In the genomic region with DNA sequence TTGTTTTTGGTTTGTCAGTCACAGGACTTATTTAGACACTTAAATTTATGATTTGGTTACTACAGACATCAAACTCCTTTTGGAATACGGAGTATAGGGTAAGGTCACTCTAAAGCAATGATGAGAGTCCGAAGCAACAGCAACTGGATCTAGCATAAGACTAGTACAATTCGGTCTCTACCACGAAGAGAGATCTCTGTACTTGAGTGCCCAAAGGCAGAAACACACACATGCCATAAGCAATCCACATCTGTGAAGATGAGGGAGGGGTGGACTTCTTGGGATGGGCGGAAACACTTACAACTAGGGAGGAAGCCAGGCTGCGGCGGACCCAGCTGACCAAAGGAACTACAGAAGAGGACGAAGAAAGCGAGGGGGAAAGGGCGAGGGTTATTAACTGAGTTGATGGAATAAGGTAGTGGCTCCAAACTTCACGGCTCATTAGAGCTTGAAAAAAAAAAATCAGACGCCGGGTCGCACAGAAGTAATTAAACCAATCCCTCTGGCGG, we compare ENCODE assay signal across 8 cellular contexts. TPM values are rescaled to one million over a fixed set of nuclear protein-coding genes. Genes with fewer than 3 reads are reported as not detected.
DNase-seq lines count a peak whose midpoint lies in the region; ATAC-seq and TF ChIP-seq lines count a peak whose summit lies in the region.

No MANE protein-coding gene starts in this region.

- peak overlapping the region; percentile 77 to 98 for H3K9ac ChIP-seq in mucosa of rectum (ENCODE audit: low read depth in 1 of 2, low read length in 2 of 2)

- TF ChIP-seq CTCF in VCaP (conservative IDR thresholded peaks at IDR 0.05) (no peak), epithelial cell of esophagus (IDR thresholded peaks at IDR 0.05; ENCODE audit: insufficient read depth, low read depth, low read length, missing control alignments) (no peak), suprapubic skin (IDR thresholded peaks at IDR 0.05) (no peak)

- DNase-seq in GM03348 (ENCODE audit: low spot score) (peak; percentile 38), HuH-7.5 (ENCODE audit: low spot score) (peak; percentile 8), epithelial cell of esophagus (ENCODE audit: low read depth) (peak; percentile 52), suprapubic skin (ENCODE audit: low spot score in 2 of 2) (peak; percentile 69 to 78), GM19240 (ENCODE audit: insufficient read length, low spot score) (no peak)

- H3K4me3 ChIP-seq in epithelial cell of esophagus (ENCODE audit: low read length) (peak overlapping the region; percentile 52), mucosa of rectum (ENCODE audit: low read length in 2 of 2) (peak overlapping the region; percentile 81 to 94), suprapubic skin (peak overlapping the region; percentile 71)

- whole genome bisulfite sequencing in suprapubic skin = 1% methylated on average over 15 of the region's 15 CpGs

- TF ChIP-seq POLR2A in suprapubic skin (IDR thresholded peaks at IDR 0.05) = no peak

- H3K4me1 ChIP-seq in mucosa of rectum (ENCODE audit: control insufficient read depth in 2 of 2, insufficient read depth in 2 of 2, low read length in 2 of 2) (peaks cover 0 to 8% of the 10 kb centered on the region in 2 donors), suprapubic skin (peaks cover 20% of the 10 kb centered on the region)

- H3K27me3 ChIP-seq in mucosa of rectum (ENCODE audit: control insufficient read depth in 2 of 2, insufficient read depth in 2 of 2, low read length in 2 of 2) = no peaks in the 10 kb centered on the region
- no peaks in the 10 kb centered on the region for H3K27me3 ChIP-seq in suprapubic skin

- H3K36me3 ChIP-seq in mucosa of rectum (ENCODE audit: control insufficient read depth in 2 of 2, insufficient read depth in 2 of 2, low read length in 2 of 2) = no peaks in the 10 kb centered on the region
- H3K36me3 ChIP-seq in suprapubic skin = no peaks in the 10 kb centered on the region

- peak; percentile 15 for ATAC-seq in GM21576 (IDR thresholded peaks at IDR 0.05; ENCODE audit: unreplicated experiment)

- peak overlapping the region; percentile 99 for H3K27ac ChIP-seq in VCaP
- peak overlapping the region; percentile 99 for H3K27ac ChIP-seq in mucosa of rectum (ENCODE audit: low read depth in 2 of 2, low read length in 2 of 2)
- peak overlapping the region; percentile 97 for H3K27ac ChIP-seq in suprapubic skin

- H3K9me3 ChIP-seq in mucosa of rectum (ENCODE audit: control insufficient read depth in 2 of 2, low read length in 2 of 2) (no peaks in the 10 kb centered on the region), suprapubic skin (no peaks in the 10 kb centered on the region)

- no peak for TF ChIP-seq EP300 in suprapubic skin (IDR thresholded peaks at IDR 0.05)

RNA-seq across cellular contexts. Expression of a gene that starts 0.6 kb away (rescaled TPM):
- total RNA-seq in suprapubic skin = 10 to 100 TPM; 12.5 to 50.0 (median 19.0) TPM
